In the genomic region with DNA sequence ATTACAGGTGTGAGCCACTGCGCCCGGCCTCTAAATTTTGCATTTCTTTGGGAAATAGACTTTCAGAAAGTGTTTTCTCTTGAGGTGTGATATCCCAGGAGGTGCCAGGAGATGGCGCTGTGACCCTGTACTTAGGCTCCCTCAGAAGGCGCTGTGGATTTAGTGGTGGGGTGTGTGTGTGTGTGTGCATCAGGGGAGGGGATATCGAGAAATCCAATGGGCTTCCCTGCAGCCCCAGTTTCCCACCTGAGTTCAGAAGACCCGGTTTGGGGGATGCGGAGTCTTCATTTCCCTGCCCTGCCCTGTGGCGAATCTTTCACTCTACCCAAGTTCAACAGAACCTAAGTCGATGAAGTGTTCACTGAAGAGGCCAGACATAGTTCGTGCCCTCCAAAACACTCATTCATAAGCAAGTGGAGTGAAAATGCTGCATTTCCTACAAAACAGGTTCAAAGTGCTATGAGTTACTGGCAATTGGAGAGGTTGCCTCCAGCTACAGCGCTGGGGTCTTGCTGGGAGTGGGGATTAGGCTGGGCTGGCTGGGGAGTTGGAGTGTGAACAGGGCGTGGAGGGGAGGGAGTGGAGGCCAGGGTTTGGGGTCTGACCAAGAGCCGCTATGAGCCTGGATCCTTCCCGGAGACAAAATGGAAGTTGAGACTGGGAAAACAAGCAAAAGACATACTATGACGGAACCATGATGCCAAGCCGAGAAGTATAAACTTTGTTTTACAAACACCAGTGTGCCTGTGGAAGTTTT, we compare ENCODE assay signal across 8 cellular contexts. TPM values are rescaled to one million over a fixed set of nuclear protein-coding genes. Genes with fewer than 3 reads are reported as not detected.
DNase-seq lines count a peak whose midpoint lies in the region; ATAC-seq and TF ChIP-seq lines count a peak whose summit lies in the region.

No MANE protein-coding gene starts in this region.

- peaks cover 48% of the 10 kb centered on the region for H3K27me3 Mint-ChIP-seq in activated CD4-positive, alpha-beta memory T cell treated with anti-CD3 and anti-CD28 coated beads for 36 hours

- no peaks in the 10 kb centered on the region for H3F3A ChIP-seq in GM23248 (ENCODE audit: insufficient read depth)

- no peak overlapping the region for H2AFZ ChIP-seq in GM23248

- peak; percentile 75 for TF ChIP-seq CTCF in AG09319 (IDR thresholded peaks at IDR 0.05; ENCODE audit: low read depth, low read length)
- TF ChIP-seq CTCF in mucosa of descending colon (IDR thresholded peaks at IDR 0.05), result peak; percentile 25

- H3K4me1 Mint-ChIP-seq in activated CD4-positive, alpha-beta memory T cell treated with anti-CD3 and anti-CD28 coated beads for 36 hours (ENCODE audit: low read depth), result no peaks in the 10 kb centered on the region

- H3K4me1 ChIP-seq in GM23248 (ENCODE audit: insufficient read depth) (no peaks in the 10 kb centered on the region), mucosa of descending colon (ENCODE audit: low read depth) (no peaks in the 10 kb centered on the region)
- H3K4me1 ChIP-seq in effector memory CD4-positive, alpha-beta T cell (ENCODE audit: control insufficient read depth, insufficient read depth, low read length, poor library complexity, severe bottlenecking), result no peaks in the 10 kb centered on the region

- H3K9me3 ChIP-seq in GM23248 (ENCODE audit: low read depth), result no peaks in the 10 kb centered on the region
- H3K9me3 ChIP-seq in effector memory CD4-positive, alpha-beta T cell (ENCODE audit: control insufficient read depth, low read length), result no peaks in the 10 kb centered on the region
- H3K9me3 ChIP-seq in mucosa of descending colon, result no peaks in the 10 kb centered on the region

- H3K79me2 ChIP-seq in GM23248 (ENCODE audit: insufficient read depth), result no peaks in the 10 kb centered on the region

- H3K36me3 Mint-ChIP-seq in activated CD4-positive, alpha-beta memory T cell treated with anti-CD3 and anti-CD28 coated beads for 36 hours, result no peaks in the 10 kb centered on the region

- WGBS in GM23248 (ENCODE audit: low coverage in 1 of 2, low lambda C conversion rate in 2 of 2, missing lambda C conversion rate in 2 of 2), 2 experiments, result 25 to 26% methylated on average over 16 of the region's 16 CpGs

- H3K27ac ChIP-seq in GM23248, result no peak overlapping the region
- H3K27ac ChIP-seq in effector memory CD4-positive, alpha-beta T cell (ENCODE audit: insufficient read depth, low read length, poor library complexity, severe bottlenecking), result no peak overlapping the region

- DNase-seq in AG09319 (ENCODE audit: extremely low read depth, low read depth), result peak; percentile 15
- peak; percentile 69 for DNase-seq in GM23248
- peak; percentile 75 for DNase-seq in NCI-H69 (lab: John Stamatoyannopoulos, UW)
- peak; percentile 80 for DNase-seq in activated CD4-positive, alpha-beta memory T cell treated with anti-CD3 and anti-CD28 coated beads for 36 hours
- peak; percentile 31 to 51 (median 40) for DNase-seq in effector memory CD4-positive, alpha-beta T cell
- DNase-seq in mucosa of descending colon, result peak in 2 of 3 donors; percentile 50 to 77
- DNase-seq in stimulated activated CD8-positive, alpha-beta memory T cell treated with anti-CD3 and anti-CD28 coated beads, Interleukin-7, amount 100 ng/mL, for 4 hours (ENCODE audit: low read depth in 2 of 2), result peak; percentile 34 to 48

- no peaks in the 10 kb centered on the region for H3K36me3 ChIP-seq in GM23248 (ENCODE audit: low read depth)
- no peaks in the 10 kb centered on the region for H3K36me3 ChIP-seq in effector memory CD4-positive, alpha-beta T cell (ENCODE audit: control insufficient read depth, insufficient read depth, low read length)
- H3K36me3 ChIP-seq in mucosa of descending colon (ENCODE audit: low read depth), result no peaks in the 10 kb centered on the region

- H3K9ac ChIP-seq in GM23248, result no peak overlapping the region

- H3K9me3 Mint-ChIP-seq in activated CD4-positive, alpha-beta memory T cell treated with anti-CD3 and anti-CD28 coated beads for 36 hours, result no peaks in the 10 kb centered on the region

- no peaks in the 10 kb centered on the region for H3K9me2 ChIP-seq in GM23248 (ENCODE audit: insufficient read depth)

- H3K4me2 ChIP-seq in GM23248 (ENCODE audit: unreplicated experiment), result no peak overlapping the region

- CTCF ChIA-PET in activated CD4-positive, alpha-beta memory T cell treated with anti-CD3 and anti-CD28 coated beads for 36 hours (lab: Charles Lee), result interaction anchor here (0.7 to 7.8 kb wide), 22 partner anchors 15 to 379 kb away, joined by 3 to 107 read pairs (median 5); a partner anchor contains a TSS

- peak; percentile 82 for ATAC-seq in mucosa of descending colon
- no peak for ATAC-seq in HG03139 (IDR thresholded peaks at IDR 0.05; ENCODE audit: unreplicated experiment)

- no peaks in the 10 kb centered on the region for H4K20me1 ChIP-seq in GM23248 (ENCODE audit: insufficient read depth)

- peaks cover 7% of the 10 kb centered on the region for H3K27me3 ChIP-seq in GM23248 (replicated peaks; ENCODE audit: insufficient read depth)
- H3K27me3 ChIP-seq in effector memory CD4-positive, alpha-beta T cell (replicated peaks; ENCODE audit: control insufficient read depth, insufficient read depth, low read length, poor library complexity, severe bottlenecking), result peaks cover 29% of the 10 kb centered on the region

- POLR2A ChIA-PET in activated CD4-positive, alpha-beta memory T cell treated with anti-CD3 and anti-CD28 coated beads for 36 hours (lab: Charles Lee), result no interaction called here

- in situ Hi-C loops in GM23248 (cut with MboI), result no loop called here

- no peak overlapping the region for H3K4me3 Mint-ChIP-seq in activated CD4-positive, alpha-beta memory T cell treated with anti-CD3 and anti-CD28 coated beads for 36 hours

- H3K27ac Mint-ChIP-seq in activated CD4-positive, alpha-beta memory T cell treated with anti-CD3 and anti-CD28 coated beads for 36 hours, result no peak overlapping the region

- no peak overlapping the region for H3K4me3 ChIP-seq in GM23248
- no peak overlapping the region for H3K4me3 ChIP-seq in effector memory CD4-positive, alpha-beta T cell (ENCODE audit: insufficient read depth, low read depth, low read length, poor library complexity, severe bottlenecking)
- no peak overlapping the region for H3K4me3 ChIP-seq in mucosa of descending colon

- intact Hi-C loops in activated CD4-positive, alpha-beta memory T cell treated with anti-CD3 and anti-CD28 coated beads for 36 hours (cut with micrococcal nuclease), result loop anchor here (1.0 to 2.0 kb wide), 2 partner anchors 45 to 128 kb away; no protein-coding TSS in a partner anchor
- intact Hi-C loops in mucosa of descending colon (cut with DNase I, micrococcal nuclease), result no loop called here

RNA-seq across cellular contexts. Expression of a gene that starts 6.5 kb away (rescaled TPM):
- not detected in 2 replicates for total RNA-seq in GM23248 (2014; rRNA removed; shearing (Covaris generic))
- not detected in 2 replicates for polyA plus RNA-seq in GM23248 (2016; fragmentation: Nextera tagmentation; extraction: Ambion mirVana)
- total RNA-seq in activated CD4-positive, alpha-beta memory T cell treated with anti-CD3 and anti-CD28 coated beads for 36 hours, result under 1 TPM; 0.31 to 0.40 TPM
- 1 to 10 TPM in 1 of 3 donors, under 1 TPM in 2; 0.39 to 5.7 (median 0.41) TPM for total RNA-seq in mucosa of descending colon

RNA-seq across cellular contexts. Expression of a gene that starts 21.5 kb away (rescaled TPM):
- total RNA-seq in GM23248 (2014; rRNA removed; shearing (Covaris generic)), result not detected in 2 replicates
- not detected in 2 replicates for polyA plus RNA-seq in GM23248 (2016; fragmentation: Nextera tagmentation; extraction: Ambion mirVana)
- not detected for total RNA-seq in activated CD4-positive, alpha-beta memory T cell treated with anti-CD3 and anti-CD28 coated beads for 36 hours
- not detected for total RNA-seq in mucosa of descending colon

RNA-seq across cellular contexts. Expression of a gene that starts 27.6 kb away (rescaled TPM):
- total RNA-seq in GM23248 (2014; rRNA removed; shearing (Covaris generic)), result not detected in 2 replicates
- polyA plus RNA-seq in GM23248 (2016; fragmentation: Nextera tagmentation; extraction: Ambion mirVana), result not detected in 2 replicates
- 1 to 10 TPM; 5.0 to 5.2 TPM for total RNA-seq in activated CD4-positive, alpha-beta memory T cell treated with anti-CD3 and anti-CD28 coated beads for 36 hours
- 1 to 10 TPM in 1 of 3 donors, under 1 TPM in 2; 0.17 to 1.1 (median 0.22) TPM for total RNA-seq in mucosa of descending colon

Comparison
In these comparisons a context has a peak if more than half of its experiments do, and no peak if none do; other contexts are left out.
1. DNase-seq: peak in every context shown above with its lines; median percentile 80 in activated CD4-positive, alpha-beta memory T cell treated with anti-CD3 and anti-CD28 coated beads for 36 hours; 75 in NCI-H69; 69 in GM23248; 64 in mucosa of descending colon; 41 in stimulated activated CD8-positive, alpha-beta memory T cell treated with anti-CD3 and anti-CD28 coated beads, Interleukin-7, amount 100 ng/mL, for 4 hours; 40 in effector memory CD4-positive, alpha-beta T cell; 15 in AG09319.